In the genomic region with DNA sequence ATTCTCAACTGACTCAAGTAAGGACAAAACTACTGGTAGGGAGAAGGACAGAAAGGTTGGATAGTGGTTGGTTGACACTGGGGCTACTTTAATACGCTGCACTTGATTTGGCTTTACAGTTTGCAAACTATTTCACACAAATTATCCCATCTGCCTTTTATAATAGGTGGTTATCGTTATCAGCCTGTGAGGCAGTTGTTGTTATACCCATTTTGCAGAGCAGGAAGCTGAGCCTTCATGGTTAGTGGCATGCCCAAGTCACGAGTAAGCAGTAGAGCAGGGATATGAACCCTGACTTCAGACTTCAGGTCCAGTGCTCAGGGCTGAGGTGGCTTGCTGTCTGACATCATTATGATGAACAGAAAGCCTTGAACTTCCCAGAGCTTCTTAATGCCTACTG, we compare ENCODE assay signal across 24 cellular contexts. TPM values are rescaled to one million over a fixed set of nuclear protein-coding genes. Genes with fewer than 3 reads are reported as not detected.
DNase-seq lines count a peak whose midpoint lies in the region; ATAC-seq and TF ChIP-seq lines count a peak whose summit lies in the region.
"Had no signal": no experiment of that assay in that cellular context is flagged by ENCODE, and none has a peak within 500 bp of the region (broad histone marks: within the 10 kb centered on the region; RNA-seq: fewer than 3 reads in every experiment).

No MANE protein-coding gene starts in this region.

- DNase-seq in mesendoderm (peak; percentile 21), type B pancreatic cell (ENCODE audit: extremely low spot score, unreplicated experiment) (no peak), DMS 273 treated with DMSO at 0.1 percent for 48 hours (lab: John Stamatoyannopoulos, UW) (no peak), hepatic stellate cell (ENCODE audit: low spot score) (no peak), sciatic nerve (ENCODE audit: low spot score) (no peak)
- DNase-seq: activated CD4-positive, alpha-beta T cell treated with anti-CD3 and anti-CD28 coated beads for 48 hours; activated naive CD4-positive, alpha-beta T cell; activated T-cell treated with anti-CD3 and anti-CD28 coated beads, Interleukin-2, amount 50 U/mL, for 4 hours; heart left ventricle; left colon; NCI-H2081 treated with DMSO at 0.1 percent for 48 hours; NCI-H345; NCI-H82; nucleus accumbens; testis had no signal

- H3K18ac ChIP-seq in mesendoderm (ENCODE audit: low read length) = peak overlapping the region; percentile 36

- H3K4me3 Mint-ChIP-seq in brain (peak overlapping the region in 4 of 5 experiments; percentile 2 to 73 (median 44)), type B pancreatic cell (no peak overlapping the region)
- H3K4me3 Mint-ChIP-seq: activated T-cell treated with anti-CD3 and anti-CD28 coated beads, Interleukin-2, amount 50 U/mL, for 4 hours; CD14-positive monocyte; memory B cell; stimulated activated effector memory CD8-positive, alpha-beta T cell treated with anti-CD3 and anti-CD28 coated beads, Interleukin-12 subunit alpha, Interleukin-12 subunit beta, amount 100 ng/mL, for 72 hours; T-helper 2 cell treated with Interferon-gamma antibody and Interleukin-4, amounts not matched to agents 5 μg/mL and 100 μg/mL, for 36 hours had no signal

- peak overlapping the region; percentile 84 for H2AK5ac ChIP-seq in mesendoderm (ENCODE audit: low read length)

- no peak overlapping the region for H3K23ac ChIP-seq in mesendoderm (ENCODE audit: low read length)

- no peaks in the 10 kb centered on the region for H3K9me3 ChIP-seq in HUES6 (ENCODE audit: control insufficient read depth, insufficient read depth, low read depth, low read length)
- H3K9me3 ChIP-seq: breast epithelium, heart left ventricle, testis had no signal

- H3K36me3 ChIP-seq in HUES6 (ENCODE audit: control insufficient read depth, insufficient read depth, low read length) = no peaks in the 10 kb centered on the region
- no peaks in the 10 kb centered on the region for H3K36me3 ChIP-seq in mesendoderm (ENCODE audit: control insufficient read depth, insufficient read depth, low read length)
- H3K36me3 ChIP-seq: breast epithelium, heart left ventricle had no signal

- no peak overlapping the region for H3K56ac ChIP-seq in mesendoderm (ENCODE audit: low read length)

- H3K27ac Mint-ChIP-seq in brain (peak overlapping the region in 3 of 5 experiments; percentile 21 to 96 (median 92)), type B pancreatic cell (peak overlapping the region; percentile 93)
- H3K27ac Mint-ChIP-seq: memory B cell; stimulated activated effector memory CD8-positive, alpha-beta T cell treated with anti-CD3 and anti-CD28 coated beads, Interleukin-12 subunit alpha, Interleukin-12 subunit beta, amount 100 ng/mL, for 72 hours; T-helper 2 cell treated with Interferon-gamma antibody and Interleukin-4, amounts not matched to agents 5 μg/mL and 100 μg/mL, for 36 hours had no signal

- H3K9me3 Mint-ChIP-seq in brain (no peaks in the 10 kb centered on the region), type B pancreatic cell (no peaks in the 10 kb centered on the region)
- H3K9me3 Mint-ChIP-seq: activated T-cell treated with anti-CD3 and anti-CD28 coated beads, Interleukin-2, amount 50 U/mL, for 4 hours; memory B cell; stimulated activated effector memory CD8-positive, alpha-beta T cell treated with anti-CD3 and anti-CD28 coated beads, Interleukin-12 subunit alpha, Interleukin-12 subunit beta, amount 100 ng/mL, for 72 hours; T-helper 2 cell treated with Interferon-gamma antibody and Interleukin-4, amounts not matched to agents 5 μg/mL and 100 μg/mL, for 36 hours had no signal

- H4K5ac ChIP-seq in mesendoderm (ENCODE audit: low read length) = no peak overlapping the region

- H3K27me3 Mint-ChIP-seq in brain = peaks cover 11% of the 10 kb centered on the region
- H3K27me3 Mint-ChIP-seq in type B pancreatic cell = no peaks in the 10 kb centered on the region

- peaks cover 16% of the 10 kb centered on the region for H3K36me3 Mint-ChIP-seq in brain
- H3K36me3 Mint-ChIP-seq in type B pancreatic cell = peaks cover 6% of the 10 kb centered on the region
- H3K36me3 Mint-ChIP-seq: memory B cell had no signal

- H2BK120ac ChIP-seq in mesendoderm (ENCODE audit: low read depth, low read length) = no peak overlapping the region

- H3K27ac ChIP-seq in HUES6 (ENCODE audit: low read depth, low read length) = peak overlapping the region; percentile 54; the same call in 1 of the 2 replicates
- H3K27ac ChIP-seq in mesendoderm (ENCODE audit: low read depth, low read length) = peak overlapping the region; percentile 47
- H3K27ac ChIP-seq: breast epithelium, testis, VCaP had no signal

- H3K9ac ChIP-seq in HUES6 (ENCODE audit: low read length) = no peak overlapping the region
- no peak overlapping the region for H3K9ac ChIP-seq in mesendoderm (ENCODE audit: low read length)

- peaks cover 15% of the 10 kb centered on the region for H3K79me1 ChIP-seq in mesendoderm (ENCODE audit: low read length)

- H2BK15ac ChIP-seq in mesendoderm (replicated peaks; ENCODE audit: low read depth) = no peak overlapping the region

- no peak overlapping the region for H3K4me2 ChIP-seq in mesendoderm (ENCODE audit: low read length)

- H3K4me1 ChIP-seq in HUES6 (ENCODE audit: control insufficient read depth, insufficient read depth, low read length) = peaks cover 78% of the 10 kb centered on the region
- H3K4me1 ChIP-seq in mesendoderm (ENCODE audit: control insufficient read depth, low read depth, low read length) = peaks cover 50% of the 10 kb centered on the region

- no peak overlapping the region for H4K8ac ChIP-seq in mesendoderm (ENCODE audit: low read depth, low read length)

- ATAC-seq in sciatic nerve = no peak
- ATAC-seq: activated T-cell treated with anti-CD3 and anti-CD28 coated beads, Interleukin-2, amount 50 U/mL, for 4 hours; heart left ventricle; left colon; stimulated activated effector memory CD8-positive, alpha-beta T cell treated with anti-CD3 and anti-CD28 coated beads, Interleukin-12 subunit alpha, Interleukin-12 subunit beta, amount 100 ng/mL, for 72 hours had no signal

- H3K79me2 ChIP-seq in mesendoderm (ENCODE audit: control insufficient read depth, insufficient read depth, low read length) = peaks cover 6% of the 10 kb centered on the region

- no CpG with 5 or more reads among the region's 3 CpGs for WGBS in mesendoderm (ENCODE audit: extremely low coverage, insufficient coverage, low lambda C conversion rate)

- no peak overlapping the region for H2BK5ac ChIP-seq in mesendoderm (ENCODE audit: low read length)

- H3K27me3 ChIP-seq in HUES6 (ENCODE audit: control insufficient read depth, insufficient read depth, low read length) = peaks cover 6% of the 10 kb centered on the region; the same call in 1 of the 2 replicates
- no peaks in the 10 kb centered on the region for H3K27me3 ChIP-seq in mesendoderm (ENCODE audit: insufficient read depth, low read length, poor library complexity)
- H3K27me3 ChIP-seq: breast epithelium, heart left ventricle, testis had no signal

- H3K4me3 ChIP-seq in HUES6 (ENCODE audit: low read depth, low read length) (no peak overlapping the region; the same call in 1 of the 2 replicates), mesendoderm (ENCODE audit: low read length) (no peak overlapping the region)
- H3K4me3 ChIP-seq: breast epithelium, coronary artery, heart left ventricle, testis had no signal

- intact Hi-C loops in sciatic nerve (cut with DNase I) = no loop called here

- TF ChIP-seq CTCF in brain (conservative IDR thresholded peaks at IDR 0.05) (no peak), type B pancreatic cell (conservative IDR thresholded peaks at IDR 0.05) (no peak)

- H3K4me1 Mint-ChIP-seq in brain (peaks cover 77% of the 10 kb centered on the region), type B pancreatic cell (ENCODE audit: unreplicated experiment) (peaks cover 65% of the 10 kb centered on the region)

- H3K4ac ChIP-seq in mesendoderm (ENCODE audit: low read depth, low read length) = peak overlapping the region; percentile 43

RNA-seq across cellular contexts. Expression of a gene that starts 5.3 kb away (rescaled TPM):
- polyA plus RNA-seq in brain (ENCODE audit: insufficient read depth, low read depth, low replicate concordance) = 66.2 TPM
- polyA plus RNA-seq in mesendoderm (2013, experiment 1 of 2) = 11.5 TPM
- 14.5 TPM for polyA plus RNA-seq in mesendoderm (2013, experiment 2 of 2)
- total RNA-seq in type B pancreatic cell (ENCODE audit: low replicate concordance) (37.9 and 48.5 TPM in 2 replicates), sciatic nerve (81.9 TPM)
